ENCODE assay signal across 1 cellular context in genomic region chr17:48541036-48541573, GRCh38.
A peak's percentile ranks its signal among the peaks of the same experiment; 100 is the strongest.
TF ChIP-seq lines count a peak whose summit lies in the region.

No MANE protein-coding gene starts in this region.

TF ChIP-seq in GM12878, 131 proteins besides CTCF, POLR2A, EP300 and RAD21:
- TF ChIP-seq MTA2 (IDR thresholded peaks at IDR 0.05; ENCODE audit: low read depth) (no peak), NKRF (conservative IDR thresholded peaks at IDR 0.05) (no peak), MLLT1 (IDR thresholded peaks at IDR 0.05) (peak; percentile 99), FOXK2 (IDR thresholded peaks at IDR 0.05) (no peak), DPF2 (IDR thresholded peaks at IDR 0.05) (0 out of 2 replicates have a peak, but pooled peaks have one; percentile 1)
- TF ChIP-seq, protein P1, sequence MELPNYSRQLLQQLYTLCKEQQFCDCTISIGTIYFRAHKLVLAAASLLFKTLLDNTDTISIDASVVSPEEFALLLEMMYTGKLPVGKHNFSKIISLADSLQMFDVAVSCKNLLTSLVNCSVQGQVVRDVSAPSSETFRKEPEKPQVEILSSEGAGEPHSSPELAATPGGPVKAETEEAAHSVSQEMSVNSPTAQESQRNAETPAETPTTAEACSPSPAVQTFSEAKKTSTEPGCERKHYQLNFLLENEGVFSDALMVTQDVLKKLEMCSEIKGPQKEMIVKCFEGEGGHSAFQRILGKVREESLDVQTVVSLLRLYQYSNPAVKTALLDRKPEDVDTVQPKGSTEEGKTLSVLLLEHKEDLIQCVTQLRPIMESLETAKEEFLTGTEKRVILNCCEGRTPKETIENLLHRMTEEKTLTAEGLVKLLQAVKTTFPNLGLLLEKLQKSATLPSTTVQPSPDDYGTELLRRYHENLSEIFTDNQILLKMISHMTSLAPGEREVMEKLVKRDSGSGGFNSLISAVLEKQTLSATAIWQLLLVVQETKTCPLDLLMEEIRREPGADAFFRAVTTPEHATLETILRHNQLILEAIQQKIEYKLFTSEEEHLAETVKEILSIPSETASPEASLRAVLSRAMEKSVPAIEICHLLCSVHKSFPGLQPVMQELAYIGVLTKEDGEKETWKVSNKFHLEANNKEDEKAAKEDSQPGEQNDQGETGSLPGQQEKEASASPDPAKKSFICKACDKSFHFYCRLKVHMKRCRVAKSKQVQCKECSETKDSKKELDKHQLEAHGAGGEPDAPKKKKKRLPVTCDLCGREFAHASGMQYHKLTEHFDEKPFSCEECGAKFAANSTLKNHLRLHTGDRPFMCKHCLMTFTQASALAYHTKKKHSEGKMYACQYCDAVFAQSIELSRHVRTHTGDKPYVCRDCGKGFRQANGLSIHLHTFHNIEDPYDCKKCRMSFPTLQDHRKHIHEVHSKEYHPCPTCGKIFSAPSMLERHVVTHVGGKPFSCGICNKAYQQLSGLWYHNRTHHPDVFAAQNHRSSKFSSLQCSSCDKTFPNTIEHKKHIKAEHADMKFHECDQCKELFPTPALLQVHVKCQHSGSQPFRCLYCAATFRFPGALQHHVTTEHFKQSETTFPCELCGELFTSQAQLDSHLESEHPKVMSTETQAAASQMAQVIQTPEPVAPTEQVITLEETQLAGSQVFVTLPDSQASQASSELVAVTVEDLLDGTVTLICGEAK (IDR thresholded peaks at IDR 0.05; ENCODE audit: borderline replicate concordance): peak; percentile 61; the same call in 1 of the 2 replicates
